8 cellular contexts compared by ENCODE assay signal in the genomic region with DNA sequence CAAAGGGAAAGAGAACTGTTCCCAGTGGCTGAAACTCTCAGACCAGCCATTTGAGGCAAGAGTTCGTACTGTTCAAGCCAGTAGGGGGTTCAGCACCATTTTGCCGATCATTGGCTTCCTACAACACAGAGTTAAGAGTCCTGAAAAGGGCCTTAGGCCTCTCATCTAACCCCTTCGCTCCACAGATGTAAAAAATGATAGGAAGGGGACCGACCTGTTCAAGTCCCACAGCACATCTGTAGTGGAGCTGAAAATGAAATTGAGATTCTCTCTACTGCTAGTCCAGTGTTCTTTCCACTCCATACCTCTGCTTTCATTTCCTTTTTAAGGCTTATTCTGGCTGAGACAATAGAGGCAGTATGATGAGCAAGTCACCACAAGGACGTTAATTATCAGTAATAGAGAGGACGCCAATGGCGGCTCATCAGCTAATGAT. TPM values are rescaled to one million over a fixed set of nuclear protein-coding genes. Genes with fewer than 3 reads are reported as not detected.
DNase-seq lines count a peak whose midpoint lies in the region; ATAC-seq and TF ChIP-seq lines count a peak whose summit lies in the region.

No MANE protein-coding gene starts in this region.

- no peak overlapping the region for H3K27ac Mint-ChIP-seq in effector memory CD8-positive, alpha-beta T cell

- TF ChIP-seq EP300 in stomach (IDR thresholded peaks at IDR 0.05): no peak

- peaks cover 0 to 4% of the 10 kb centered on the region in 2 donors for H3K4me1 Mint-ChIP-seq in effector memory CD8-positive, alpha-beta T cell (ENCODE audit: low read depth in 2 of 2)

- TF ChIP-seq CTCF in fibroblast of pulmonary artery (IDR thresholded peaks at IDR 0.05; ENCODE audit: low read length, missing control alignments) (peak; percentile 43), stomach (IDR thresholded peaks at IDR 0.05) (no peak)

- H3K27me3 Mint-ChIP-seq in effector memory CD8-positive, alpha-beta T cell: peaks cover 6 to 8% of the 10 kb centered on the region in 2 donors

- H3K4me3 Mint-ChIP-seq in effector memory CD8-positive, alpha-beta T cell: no peak overlapping the region

- peak overlapping the region in 4 of 5 donors; percentile 80 to 89 (median 86) for H3K27ac ChIP-seq in stomach

- ATAC-seq in GM19035 (IDR thresholded peaks at IDR 0.05; ENCODE audit: unreplicated experiment): peak; percentile 48
- ATAC-seq in HG03460 (IDR thresholded peaks at IDR 0.05; ENCODE audit: unreplicated experiment): peak; percentile 54
- no peak for ATAC-seq in effector memory CD8-positive, alpha-beta T cell (replicated peaks)

- no peaks in the 10 kb centered on the region for H3K27me3 ChIP-seq in stomach

- no peaks in the 10 kb centered on the region for H3K9me3 Mint-ChIP-seq in effector memory CD8-positive, alpha-beta T cell

- no peaks in the 10 kb centered on the region for H3K9me3 ChIP-seq in stomach

- peak overlapping the region; percentile 85 for H3K4me3 ChIP-seq in fibroblast of pulmonary artery (replicated peaks; ENCODE audit: low read depth, low read length)
- peak overlapping the region; percentile 39 to 47 (median 41) for H3K4me3 ChIP-seq in stomach

- TF ChIP-seq POLR2A in stomach (IDR thresholded peaks at IDR 0.05): no peak

- H3K4me1 ChIP-seq in stomach: peaks cover 0 to 41% (median 21%) of the 10 kb centered on the region in 4 donors

- DNase-seq in fibroblast of pulmonary artery (ENCODE audit: low read depth): peak; percentile 63
- DNase-seq in stomach: no peak
- DNase-seq in SKM-1 treated with dmso at 0.1 percent for 144 hours (lab: John Stamatoyannopoulos, UW; ENCODE audit: unreplicated experiment): no peak
- no peak for DNase-seq in activated naive CD4-positive, alpha-beta T cell (lab: John Stamatoyannopoulos, UW)
- DNase-seq in effector memory CD8-positive, alpha-beta T cell: no peak
- no peak for DNase-seq in HK-2 (ENCODE audit: unreplicated experiment)

- no peaks in the 10 kb centered on the region for H3K36me3 ChIP-seq in stomach

- peaks cover 2% of the 10 kb centered on the region for H3K36me3 Mint-ChIP-seq in effector memory CD8-positive, alpha-beta T cell (ENCODE audit: insufficient read depth)

- WGBS in stomach, 5 donors: 55 to 77% (median 66%) methylated on average over 7 of the region's 7 CpGs

- intact Hi-C loops in stomach (cut with DNase I; ENCODE audit: low total_unique reads): no loop called here

RNA-seq across cellular contexts. Expression of a gene that starts 1.1 kb away (rescaled TPM):
- total RNA-seq in stomach: 100 to 1,000 TPM in 1 of 5 donors, 10 to 100 TPM in 4; 17.7 to 117 (median 50.8) TPM
- 10 to 100 TPM in 2 of 3 donors, 1 to 10 TPM in 1; 6.8 to 20.5 (median 18.6) TPM for polyA plus RNA-seq in stomach
